In the genomic region with DNA sequence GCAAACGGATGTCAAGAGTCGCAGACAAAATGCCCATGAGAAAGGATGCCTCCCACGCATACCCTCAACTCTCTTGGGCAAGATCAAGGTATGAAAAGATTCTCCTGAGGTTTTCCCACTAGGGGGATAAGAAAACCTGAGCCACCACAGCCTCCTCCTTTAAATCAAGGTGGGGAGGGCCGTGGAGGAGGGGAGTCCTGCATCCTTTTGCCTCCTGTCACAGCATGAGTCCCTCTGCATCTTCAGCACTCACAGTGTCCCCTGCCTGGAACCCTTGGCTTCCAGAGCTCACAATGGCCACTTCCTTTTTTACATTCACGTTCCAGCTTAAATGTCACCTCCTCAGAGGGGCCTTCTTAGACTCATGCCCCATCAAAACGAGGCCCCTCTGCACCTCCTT, we compare ENCODE assay signal across 26 cellular contexts.
"Had no signal": no experiment of that assay in that cellular context is flagged by ENCODE, and none has a peak within 500 bp of the region (broad histone marks: within the 10 kb centered on the region; RNA-seq: fewer than 3 reads in every experiment).

No MANE protein-coding gene starts in this region.

- H3K9me3 Mint-ChIP-seq: activated T-cell treated with anti-CD3 and anti-CD28 coated beads, Interleukin-2, amount 50 U/mL, for 72 hours; immature natural killer cell; naive thymus-derived CD8-positive, alpha-beta T cell; T-helper 2 cell treated with Interferon-gamma antibody and Interleukin-4, amounts not matched to agents 5 μg/mL and 100 μg/mL, for 36 hours had no signal

- H3K36me3 ChIP-seq: colonic mucosa had no signal

- H3K9me3 ChIP-seq: colonic mucosa, gastroesophageal sphincter, stomach, tibial artery had no signal

- H3K4me3 ChIP-seq: colonic mucosa, gastroesophageal sphincter, hepatocyte, stomach, tibial artery had no signal

- H3K4me1 ChIP-seq: colonic mucosa, gastroesophageal sphincter, stomach, tibial artery had no signal

- H3K4me3 Mint-ChIP-seq: activated naive CD8-positive, alpha-beta T cell; activated T-cell treated with anti-CD3 and anti-CD28 coated beads, Interleukin-2, amount 50 U/mL, for 72 hours; immature natural killer cell; naive thymus-derived CD8-positive, alpha-beta T cell; stimulated activated naive B cell treated with anti-CD40 and anti-IgM and Interleukin-4, amounts not matched to agents 10 μg/mL and 1 μg/mL and 100 μg/mL, for 72 hours; T-helper 2 cell treated with Interferon-gamma antibody and Interleukin-4, amounts not matched to agents 5 μg/mL and 100 μg/mL, for 36 hours had no signal

- H3K27ac ChIP-seq: colonic mucosa, gastroesophageal sphincter, hepatocyte, stomach, tibial artery had no signal

- ATAC-seq: activated T-cell treated with anti-CD3 and anti-CD28 coated beads, Interleukin-2, amount 50 U/mL, for 72 hours; gastroesophageal sphincter; naive thymus-derived CD8-positive, alpha-beta T cell; right cardiac atrium; stimulated activated naive B cell treated with anti-CD40 and anti-IgM and Interleukin-4, amounts not matched to agents 10 μg/mL and 1 μg/mL and 100 μg/mL, for 72 hours had no signal

- H3K4me1 Mint-ChIP-seq: immature natural killer cell; naive thymus-derived CD8-positive, alpha-beta T cell; stimulated activated naive B cell treated with anti-CD40 and anti-IgM and Interleukin-4, amounts not matched to agents 10 μg/mL and 1 μg/mL and 100 μg/mL, for 72 hours had no signal

- H3K36me3 Mint-ChIP-seq: activated naive CD8-positive, alpha-beta T cell; naive thymus-derived CD8-positive, alpha-beta T cell; stimulated activated naive B cell treated with anti-CD40 and anti-IgM and Interleukin-4, amounts not matched to agents 10 μg/mL and 1 μg/mL and 100 μg/mL, for 72 hours had no signal

- DNase-seq: activated CD4-positive, alpha-beta T cell treated with anti-CD3 and anti-CD28 coated beads for 4 hours; activated CD4-positive, alpha-beta T cell treated with anti-CD3 and anti-CD28 coated beads, Interleukin-2, amount 50 U/mL, for 4 hours; activated effector memory CD4-positive, alpha-beta T cell treated with Interleukin-2 at 50 U/mL for 16 hours; activated naive CD4-positive, alpha-beta T cell treated with Interleukin-2 at 50 U/mL for 16 hours; activated T-cell treated with anti-CD3 and anti-CD28 coated beads for 4 hours; activated T-cell treated with anti-CD3 and anti-CD28 coated beads, Interleukin-2, amount 50 U/mL, for 72 hours; cerebellar nuclear complex; colonic mucosa; effector memory CD4-positive, alpha-beta T cell; erythroblast; immature natural killer cell; kidney; midbrain; naive thymus-derived CD8-positive, alpha-beta T cell; posterior cingulate gyrus; right cardiac atrium; stimulated activated CD4-positive, alpha-beta T cell treated with anti-CD3 and anti-CD28 coated beads, Interleukin-15, amount 100 ng/mL, for 24 hours; stimulated activated CD4-positive, alpha-beta T cell treated with anti-CD3 and anti-CD28 coated beads, Interleukin-2, amount 100 ng/mL, for 24 hours; stimulated activated naive B cell treated with anti-CD40 and anti-IgM and Interleukin-4, amounts not matched to agents 10 μg/mL and 1 μg/mL and 100 μg/mL, for 72 hours; stomach; T-helper 1 cell; tibial artery had no signal

- H3K27ac Mint-ChIP-seq: activated naive CD8-positive, alpha-beta T cell; activated T-cell treated with anti-CD3 and anti-CD28 coated beads, Interleukin-2, amount 50 U/mL, for 72 hours; stimulated activated naive B cell treated with anti-CD40 and anti-IgM and Interleukin-4, amounts not matched to agents 10 μg/mL and 1 μg/mL and 100 μg/mL, for 72 hours; T-helper 2 cell treated with Interferon-gamma antibody and Interleukin-4, amounts not matched to agents 5 μg/mL and 100 μg/mL, for 36 hours had no signal

- H3K27me3 ChIP-seq: colonic mucosa, gastroesophageal sphincter, hepatocyte, stomach, tibial artery had no signal
